1 cellular context compared by ENCODE assay signal in genomic region chr14:31167032-31167431, GRCh38.
TF ChIP-seq lines count a peak whose summit lies in the region.

No MANE protein-coding gene starts in this region.

TF ChIP-seq in HepG2, 621 proteins besides CTCF, POLR2A, EP300 and RAD21 (continued from another document):
- TF ChIP-seq THAP8 (CRISPR knock-in tag; IDR thresholded peaks at IDR 0.05; ENCODE audit: borderline replicate concordance), result 0 out of 2 replicates have a peak, but pooled peaks have one; percentile 31
- no peak for TF ChIP-seq IKZF4 (CRISPR knock-in tag; IDR thresholded peaks at IDR 0.05; ENCODE audit: borderline replicate concordance, low read depth, not compliant biosample characterization)
- no peak for TF ChIP-seq PHF5A (CRISPR knock-in tag; IDR thresholded peaks at IDR 0.05; ENCODE audit: low read depth, unreplicated experiment)
- TF ChIP-seq YY1 (IDR thresholded peaks at IDR 0.05; ENCODE audit: insufficient read depth, insufficient replicate concordance, low read depth, low read length), result no peak
- TF ChIP-seq POLR2AphosphoS5 (IDR thresholded peaks at IDR 0.05; ENCODE audit: low read depth, low read length), result no peak
- no peak for TF ChIP-seq ZNF646 (CRISPR knock-in tag; IDR thresholded peaks at IDR 0.05)
- no peak for TF ChIP-seq CEBPG (CRISPR knock-in tag; IDR thresholded peaks at IDR 0.05)
- peak; percentile 34 for TF ChIP-seq ZNF883 (CRISPR knock-in tag; IDR thresholded peaks at IDR 0.05; ENCODE audit: not compliant biosample characterization)
- 0 out of 2 replicates have a peak, but pooled peaks have one; percentile 47 for TF ChIP-seq CREBL2 (CRISPR knock-in tag; IDR thresholded peaks at IDR 0.05; ENCODE audit: borderline replicate concordance)
- TF ChIP-seq ZNF12 (CRISPR knock-in tag; IDR thresholded peaks at IDR 0.05), result no peak
TF ChIP-seq in HepG2: peak in this region for 12.
